19 cellular contexts compared by ENCODE assay signal in the genomic region with DNA sequence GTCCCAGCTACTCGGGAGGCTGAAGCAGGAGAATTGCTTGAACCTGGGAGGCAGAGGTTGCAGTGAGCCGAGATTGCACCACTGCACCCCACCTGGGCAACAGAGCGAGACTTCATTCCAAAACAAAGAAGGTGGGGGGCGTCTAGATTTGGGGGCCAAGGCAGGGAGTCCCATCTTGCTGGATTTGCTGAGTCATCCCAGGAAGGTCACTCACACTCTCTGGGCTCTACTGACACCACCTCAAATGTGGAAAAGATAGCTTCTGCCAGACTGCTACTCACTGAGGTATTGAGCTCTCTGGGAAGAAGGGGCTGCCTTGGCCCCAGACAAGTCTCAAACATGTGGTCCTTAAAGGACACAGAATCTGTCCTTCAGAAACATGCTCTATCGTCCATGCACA.
DNase-seq lines count a peak whose midpoint lies in the region; ATAC-seq, FAIRE-seq and TF ChIP-seq lines count a peak whose summit lies in the region.
"Had no signal": no experiment of that assay in that cellular context is flagged by ENCODE, and none has a peak within 500 bp of the region (broad histone marks: within the 10 kb centered on the region; RNA-seq: fewer than 3 reads in every experiment).

No MANE protein-coding gene starts in this region.

- no peak overlapping the region for H4K8ac ChIP-seq in IMR-90 (ENCODE audit: low read depth in 2 of 2, low read length in 2 of 2)

- TF ChIP-seq RAD21 in HepG2 (CRISPR knock-in tag; IDR thresholded peaks at IDR 0.05), result no peak
- no peak for TF ChIP-seq RAD21 in IMR-90 (IDR thresholded peaks at IDR 0.05; ENCODE audit: low read length)
- no peak for TF ChIP-seq RAD21 in K562 (CRISPR knock-in tag; conservative IDR thresholded peaks at IDR 0.05 in 1 of 2, IDR thresholded peaks at IDR 0.05 in 1 of 2)

- H3K79me2 ChIP-seq in HepG2 (ENCODE audit: insufficient read depth, low read length) (no peaks in the 10 kb centered on the region), K562 (ENCODE audit: control insufficient read depth, insufficient read depth, low read length) (no peaks in the 10 kb centered on the region)

- BruUV-seq in HepG2 (replicated peaks; lab: Mats Ljungman, UMichigan) (no TSS peak), IMR-90 (replicated peaks; lab: Mats Ljungman, UMichigan) (no TSS peak), K562 (replicated peaks; lab: Mats Ljungman, UMichigan) (no TSS peak)

- H3K18ac ChIP-seq in IMR-90 (ENCODE audit: low read depth, low read length), result no peak overlapping the region

- peaks cover 10% of the 10 kb centered on the region; the same call in 1 of the 2 replicates for H3K9me1 ChIP-seq in IMR-90 (ENCODE audit: insufficient read depth, low read length)
- H3K9me1 ChIP-seq in K562 (ENCODE audit: control insufficient read depth, insufficient read depth, low read length), result no peaks in the 10 kb centered on the region

- no peak overlapping the region for H3K4me3 Mint-ChIP-seq in activated CD4-positive, alpha-beta T cell treated with anti-CD3 and anti-CD28 coated beads, Interleukin-2, amount 10 ng/mL, durations not matched to agents 24 days and 14 days
- H3K4me3 Mint-ChIP-seq: CD4-positive, CD25-positive, alpha-beta regulatory T cell; CD8-positive, alpha-beta T cell; HFFc6 had no signal

- WGBS in HepG2 (ENCODE audit: low lambda C conversion rate), result 43% methylated on average over 5 of the region's 5 CpGs
- 100% methylated on average over 1 of the region's 5 CpGs for WGBS in right lobe of liver (ENCODE audit: insufficient coverage, low coverage, low lambda C conversion rate, missing lambda C conversion rate)
- WGBS in IMR-90 (ENCODE audit: extremely low coverage in 2 of 2, insufficient read length in 1 of 2), 2 experiments, result 80% methylated on average over 1 of the region's 5 CpGs; no CpG with 5 or more reads in 1 of the 2 experiments
- WGBS in K562 (ENCODE audit: insufficient coverage, low coverage, missing lambda C conversion rate), result 78% methylated on average over 4 of the region's 5 CpGs

- H4K20me1 ChIP-seq in HepG2 (ENCODE audit: insufficient read depth, low read length) (no peaks in the 10 kb centered on the region), IMR-90 (ENCODE audit: insufficient read depth, low read length) (no peaks in the 10 kb centered on the region), K562 (replicated peaks; ENCODE audit: control insufficient read depth, insufficient read depth, low read length) (no peaks in the 10 kb centered on the region)

- DNase-seq in HepG2 (ENCODE audit: low spot score), result no peak
- DNase-seq in right lobe of liver, result no peak
- DNase-seq in IMR-90, result no peak
- DNase-seq in K562 (ENCODE audit: extremely low read depth in 1 of 4, low spot score in 3 of 4), result no peak
- DNase-seq in kidney glomerular epithelial cell (lab: John Stamatoyannopoulos, UW), result no peak
- DNase-seq in activated CD4-positive, alpha-beta T cell treated with anti-CD3 and anti-CD28 coated beads, Interleukin-2, amount 10 ng/mL, durations not matched to agents 24 days and 14 days, result no peak
- DNase-seq: 8988T; C1 segment of cervical spinal cord; Caco-2; CD4-positive, CD25-positive, alpha-beta regulatory T cell; CD8-positive, alpha-beta T cell; DMS153; DND-41; GM23248; HFFc6 had no signal

- no peak overlapping the region for H2BK15ac ChIP-seq in IMR-90 (ENCODE audit: low read depth, low read length)

- H3K4me2 ChIP-seq in HepG2 (ENCODE audit: low read depth, low read length) (no peak overlapping the region), IMR-90 (ENCODE audit: low read depth, low read length) (no peak overlapping the region), K562 (ENCODE audit: insufficient read depth, low read length) (no peak overlapping the region)

- TF ChIP-seq CTCF in HepG2 (CRISPR knock-in tag; IDR thresholded peaks at IDR 0.05) (no peak), right lobe of liver (IDR thresholded peaks at IDR 0.05) (no peak), IMR-90 (conservative IDR thresholded peaks at IDR 0.05; ENCODE audit: low read depth, low read length) (no peak), K562 (IDR thresholded peaks at IDR 0.05 in 2 of 3, conservative IDR thresholded peaks at IDR 0.05 in 1 of 3; ENCODE audit: insufficient read depth in 2 of 3, low read depth in 1 of 3, low read length in 3 of 3) (no peak)

- H3K14ac ChIP-seq in IMR-90 (replicated peaks; ENCODE audit: low read depth, low read length), result no peak overlapping the region

- POLR2A ChIA-PET in HepG2 (lab: Yijun Ruan, JAX), result interaction anchor here (0.7 kb wide), 1 partner anchor 1910 kb away, joined by 4 read pairs; no protein-coding TSS in a partner anchor
- POLR2A ChIA-PET in IMR-90 (lab: Charles Lee; ENCODE audit: unreplicated experiment), result no interaction called here
- POLR2A ChIA-PET in K562 (lab: Yijun Ruan, JAX), result no interaction called here

- dilution Hi-C loops in IMR-90 (cut with HindIII; ENCODE audit: low sequenced_read_pairs, unreplicated experiment), result no loop called here

- H3K27ac ChIP-seq in HepG2 (ENCODE audit: extremely low read length, insufficient read depth, low read length), result no peak overlapping the region
- no peak overlapping the region for H3K27ac ChIP-seq in right lobe of liver
- no peak overlapping the region for H3K27ac ChIP-seq in IMR-90 (ENCODE audit: insufficient read depth, low read length)
- no peak overlapping the region; the same call in 2 of the 3 replicates for H3K27ac ChIP-seq in K562 (ENCODE audit: extremely low read depth, low read depth, low read length)
- H3K27ac ChIP-seq: GM23248 had no signal

- H3K27me3 ChIP-seq in HepG2 (ENCODE audit: control insufficient read depth in 1 of 2, insufficient read depth in 2 of 2, low read length in 2 of 2) (peaks cover 0 to 2% of the 10 kb centered on the region in 2 experiments; a peak in 2 of 5 replicates), right lobe of liver (no peaks in the 10 kb centered on the region), IMR-90 (ENCODE audit: control insufficient read depth, insufficient read depth, low read length) (no peaks in the 10 kb centered on the region), K562 (ENCODE audit: control insufficient read depth in 2 of 2, insufficient read depth in 2 of 2, low read length in 2 of 2) (no peaks in the 10 kb centered on the region)

- no peak overlapping the region for H2AK5ac ChIP-seq in IMR-90 (ENCODE audit: low read depth, low read length)

- H3K9me3 ChIP-seq in HepG2 (ENCODE audit: low read length) (peaks cover 7% of the 10 kb centered on the region), right lobe of liver (no peaks in the 10 kb centered on the region), IMR-90 (ENCODE audit: control insufficient read depth, insufficient read depth, low read length) (peaks cover 12% of the 10 kb centered on the region), K562 (replicated peaks; ENCODE audit: control insufficient read depth, insufficient read depth, low read depth, low read length) (no peaks in the 10 kb centered on the region)

- in situ Hi-C loops in HepG2 (cut with HindIII; ENCODE audit: extremely low pct_ligation_motif_present, low pct_unique_long_range_greater_than_20kb) (no loop called here), IMR-90 (cut with MboI; ENCODE audit: low sequenced_read_pairs) (no loop called here), K562 (cut with MboI) (no loop called here)

- no peak for ATAC-seq in HepG2
- ATAC-seq in right lobe of liver, result no peak
- no peak for ATAC-seq in IMR-90 (ENCODE audit: low read depth)
- ATAC-seq in K562, result peak; percentile 33; the same call in 1 of the 3 replicates
- ATAC-seq in GM19455 (IDR thresholded peaks at IDR 0.05; ENCODE audit: unreplicated experiment), result no peak
- ATAC-seq: CD8-positive, alpha-beta T cell had no signal

- no peak overlapping the region for H4K5ac ChIP-seq in IMR-90 (ENCODE audit: low read depth, low read length)

- TF ChIP-seq POLR2A in HepG2 (IDR thresholded peaks at IDR 0.05; ENCODE audit: insufficient read depth in 1 of 2, low read depth in 2 of 2, low read length in 2 of 2) (no peak), right lobe of liver (IDR thresholded peaks at IDR 0.05) (no peak), IMR-90 (IDR thresholded peaks at IDR 0.05; ENCODE audit: low read depth, low read length) (no peak), K562 (conservative IDR thresholded peaks at IDR 0.05) (no peak)

- no peak overlapping the region; the same call in 1 of the 2 replicates for H2BK120ac ChIP-seq in IMR-90 (ENCODE audit: low read depth, low read length)

- no peak overlapping the region for H3K27ac Mint-ChIP-seq in activated CD4-positive, alpha-beta T cell treated with anti-CD3 and anti-CD28 coated beads, Interleukin-2, amount 10 ng/mL, durations not matched to agents 24 days and 14 days
- H3K27ac Mint-ChIP-seq: CD4-positive, CD25-positive, alpha-beta regulatory T cell; CD8-positive, alpha-beta T cell; HFFc6 had no signal

- H3K4me3 ChIP-seq in HepG2 (replicated peaks in 1 of 3; ENCODE audit: insufficient read depth in 1 of 3, low read depth in 2 of 3, low read length in 3 of 3) (no peak overlapping the region), right lobe of liver (no peak overlapping the region), IMR-90 (ENCODE audit: insufficient read depth, low read depth, low read length) (no peak overlapping the region), K562 (no peak overlapping the region)
- H3K4me3 ChIP-seq: GM23248, HAP-1 had no signal

- peaks cover 3% of the 10 kb centered on the region for H3K9me3 Mint-ChIP-seq in activated CD4-positive, alpha-beta T cell treated with anti-CD3 and anti-CD28 coated beads, Interleukin-2, amount 10 ng/mL, durations not matched to agents 24 days and 14 days

- FAIRE-seq in HepG2 (lab: Jason Lieb, UNC) (no peak), K562 (lab: Jason Lieb, UNC) (no peak)
- FAIRE-seq: G401.6, GM12892 had no signal

- no peak overlapping the region for H3K9ac ChIP-seq in HepG2 (ENCODE audit: insufficient read depth, low read depth, low read length)
- no peak overlapping the region for H3K9ac ChIP-seq in IMR-90 (ENCODE audit: low read depth, low read length)
- peak overlapping the region in 1 of 2 experiments; percentile 39; a peak in 1 of 4 replicates for H3K9ac ChIP-seq in K562 (ENCODE audit: insufficient read depth in 1 of 2, low read depth in 2 of 2, low read length in 2 of 2)
- H3K9ac ChIP-seq: GM23248 had no signal

- H2AK9ac ChIP-seq in IMR-90 (replicated peaks; ENCODE audit: low read depth, low read length, poor library complexity), result no peak overlapping the region

- CTCF ChIA-PET in HepG2 (lab: Yijun Ruan, JAX; ENCODE audit: low intra/inter-chr PET ratio, low total read pairs) (no interaction called here), IMR-90 (lab: Yijun Ruan, JAX) (interaction anchor here (0.7 kb wide), 1 partner anchor 78 kb away, joined by 3 read pairs; no protein-coding TSS in a partner anchor), K562 (lab: Yijun Ruan, JAX; ENCODE audit: low intra/inter-chr PET ratio) (no interaction called here)

- H3K4me1 Mint-ChIP-seq in activated CD4-positive, alpha-beta T cell treated with anti-CD3 and anti-CD28 coated beads, Interleukin-2, amount 10 ng/mL, durations not matched to agents 24 days and 14 days, result no peaks in the 10 kb centered on the region
- H3K4me1 Mint-ChIP-seq: CD4-positive, CD25-positive, alpha-beta regulatory T cell had no signal

- no peak overlapping the region for H4K91ac ChIP-seq in IMR-90 (ENCODE audit: insufficient read depth, low read depth, low read length)

- peaks cover 13% of the 10 kb centered on the region for H3K4me1 ChIP-seq in HepG2 (ENCODE audit: insufficient read depth, low read length)
- H3K4me1 ChIP-seq in right lobe of liver, result peaks cover 0 to 7% (median under 1%) of the 10 kb centered on the region in 4 donors
- peaks cover 5% of the 10 kb centered on the region; the same call in 1 of the 2 replicates for H3K4me1 ChIP-seq in IMR-90 (ENCODE audit: control insufficient read depth, insufficient read depth, low read length)
- H3K4me1 ChIP-seq in K562 (replicated peaks in 1 of 2; ENCODE audit: control insufficient read depth in 2 of 2, insufficient read depth in 2 of 2, low read length in 2 of 2), result 0 out of 5 replicates have a peak, but pooled peaks cover 0 to 4% of the 10 kb centered on the region in 2 experiments
- H3K4me1 ChIP-seq: Caco-2, HAP-1 had no signal

- no peaks in the 10 kb centered on the region; a peak in 1 of 4 replicates for H3K79me1 ChIP-seq in IMR-90 (ENCODE audit: low read depth in 1 of 2, low read length in 2 of 2)

- no peak overlapping the region for H2BK5ac ChIP-seq in IMR-90 (ENCODE audit: low read depth, low read length, poor library complexity, severe bottlenecking)

- intact Hi-C loops in HepG2 (cut with micrococcal nuclease; ENCODE audit: unreplicated experiment) (no loop called here), right lobe of liver (cut with DNase I) (no loop called here), IMR-90 (cut with micrococcal nuclease) (no loop called here), K562 (cut with micrococcal nuclease) (no loop called here)
- intact Hi-C loops in activated CD4-positive, alpha-beta T cell treated with anti-CD3 and anti-CD28 coated beads, Interleukin-2, amount 10 ng/mL, durations not matched to agents 24 days and 14 days (cut with micrococcal nuclease), result no loop called here

- H2AFZ ChIP-seq in HepG2 (ENCODE audit: low read length) (no peak overlapping the region), IMR-90 (replicated peaks; ENCODE audit: low read length, poor library complexity) (no peak overlapping the region), K562 (ENCODE audit: low read depth, low read length) (no peak overlapping the region)
- H2AFZ ChIP-seq: GM23248 had no signal

- H3K56ac ChIP-seq in IMR-90 (ENCODE audit: extremely low read depth, insufficient read depth, low read length), result no peak overlapping the region

- H3K36me3 Mint-ChIP-seq in activated CD4-positive, alpha-beta T cell treated with anti-CD3 and anti-CD28 coated beads, Interleukin-2, amount 10 ng/mL, durations not matched to agents 24 days and 14 days (ENCODE audit: low read depth), result no peaks in the 10 kb centered on the region
- H3K36me3 Mint-ChIP-seq: CD4-positive, CD25-positive, alpha-beta regulatory T cell; CD8-positive, alpha-beta T cell had no signal

- H3K4ac ChIP-seq in IMR-90 (ENCODE audit: low read depth, low read length), result no peak overlapping the region

- no peak overlapping the region for H2BK20ac ChIP-seq in IMR-90 (ENCODE audit: low read depth, low read length)

- H3K36me3 ChIP-seq in HepG2 (replicated peaks in 1 of 2; ENCODE audit: control insufficient read depth in 1 of 2, insufficient read depth in 2 of 2, low read length in 2 of 2) (no peaks in the 10 kb centered on the region), right lobe of liver (no peaks in the 10 kb centered on the region), IMR-90 (ENCODE audit: control insufficient read depth, insufficient read depth, low read length) (peaks cover 20% of the 10 kb centered on the region), K562 (ENCODE audit: control insufficient read depth, insufficient read depth, low read length) (peaks cover 83% of the 10 kb centered on the region)
- H3K36me3 ChIP-seq: HAP-1 had no signal

- H3K23ac ChIP-seq in IMR-90 (ENCODE audit: low read depth, low read length), result no peak overlapping the region

- TF ChIP-seq EP300 in HepG2 (IDR thresholded peaks at IDR 0.05; ENCODE audit: low read depth in 2 of 2, low read length in 2 of 2), result no peak
- TF ChIP-seq EP300 in HepG2 (CRISPR knock-in tag; IDR thresholded peaks at IDR 0.05; ENCODE audit: borderline replicate concordance), result no peak
- no peak for TF ChIP-seq EP300 in K562 (IDR thresholded peaks at IDR 0.05; ENCODE audit: low read length)

- H3K27me3 Mint-ChIP-seq in activated CD4-positive, alpha-beta T cell treated with anti-CD3 and anti-CD28 coated beads, Interleukin-2, amount 10 ng/mL, durations not matched to agents 24 days and 14 days, result no peaks in the 10 kb centered on the region

Comparison
In these comparisons a context has a peak if more than half of its experiments do, and no peak if none do; other contexts are left out.
1. Of the 241 proteins assayed by ChIP-seq in both HepG2 and K562: peak only in HepG2: none; only in K562: MAFG and NFE2L1; in both: MAFF, MAFK and NFE2; in neither: 236.